In genomic region chr9:137280478-137281344, GRCh38 we compare ENCODE assay signal across 10 cellular contexts. TPM values are rescaled to one million over a fixed set of nuclear protein-coding genes. Genes with fewer than 3 reads are reported as not detected.
DNase-seq lines count a peak whose midpoint lies in the region; ATAC-seq and TF ChIP-seq lines count a peak whose summit lies in the region.
"Had no signal": no experiment of that assay in that cellular context is flagged by ENCODE, and none has a peak within 500 bp of the region (broad histone marks: within the 10 kb centered on the region; RNA-seq: fewer than 3 reads in every experiment).

No MANE protein-coding gene starts in this region.

- TF ChIP-seq POLR2A in spleen (IDR thresholded peaks at IDR 0.05), result no peak

- no peaks in the 10 kb centered on the region for H4K20me1 ChIP-seq in GM23248 (ENCODE audit: insufficient read depth)
- peaks cover 4% of the 10 kb centered on the region for H4K20me1 ChIP-seq in mammary epithelial cell (ENCODE audit: insufficient read depth, low read length)

- 43% methylated on average over 39 to 76 of the region's 85 CpGs for WGBS in GM23248 (ENCODE audit: low coverage in 1 of 2, low lambda C conversion rate in 2 of 2, missing lambda C conversion rate in 2 of 2), 2 experiments
- WGBS in mammary epithelial cell (ENCODE audit: low coverage, missing lambda C conversion rate), result 65% methylated on average over 5 of the region's 85 CpGs
- WGBS in spleen, 5 donors, result 47 to 68% (median 63%) methylated on average over 55 to 85 of the region's 85 CpGs

- dilution Hi-C loops in mammary epithelial cell (cut with HindIII; ENCODE audit: low sequenced_read_pairs), result loop anchor here (5.0 kb wide), 3 partner anchors 33 to 137 kb away; a partner anchor contains a TSS

- peak; percentile 59 for DNase-seq in GM23248
- no peak for DNase-seq in mammary epithelial cell
- DNase-seq in spleen, result peak; percentile 74
- no peak for DNase-seq in MV-4-11 (lab: John Stamatoyannopoulos, UW)
- DNase-seq in NCI-H2029 treated with DMSO at 0.1 percent for 48 hours (lab: John Stamatoyannopoulos, UW), result no peak
- DNase-seq: NCI-H2029 had no signal

- ATAC-seq in HG03439 (IDR thresholded peaks at IDR 0.05; ENCODE audit: unreplicated experiment), result no peak

- in situ Hi-C loops in GM23248 (cut with MboI), result loop anchor here (10.0 kb wide), 1 partner anchor 244 kb away; no protein-coding TSS in a partner anchor
- in situ Hi-C loops in mammary epithelial cell (cut with MboI; ENCODE audit: low sequenced_read_pairs in 2 of 2), result loop anchor here in 1 of 2 donors (10.0 kb wide), 1 partner anchor 244 kb away; no protein-coding TSS in a partner anchor

- peak overlapping the region; percentile 49 for H3K4me2 ChIP-seq in GM23248 (ENCODE audit: unreplicated experiment)
- peak overlapping the region; percentile 80 for H3K4me2 ChIP-seq in mammary epithelial cell (ENCODE audit: insufficient read depth, low read depth, low read length)

- BruUV-seq in mammary epithelial cell (replicated peaks; lab: Mats Ljungman, UMichigan), result no TSS peak

- H3K27me3 ChIP-seq in GM23248 (replicated peaks; ENCODE audit: insufficient read depth), result no peaks in the 10 kb centered on the region
- H3K27me3 ChIP-seq in mammary epithelial cell (ENCODE audit: insufficient read depth, low read length), result peaks cover 5% of the 10 kb centered on the region
- H3K27me3 ChIP-seq in spleen (replicated peaks in 1 of 7), result no peaks in the 10 kb centered on the region

- H3K36me3 ChIP-seq in GM23248 (ENCODE audit: low read depth), result no peaks in the 10 kb centered on the region
- no peaks in the 10 kb centered on the region for H3K36me3 ChIP-seq in mammary epithelial cell (ENCODE audit: insufficient read depth, low read length)
- H3K36me3 ChIP-seq in spleen, result peaks cover 0 to 63% (median 23%) of the 10 kb centered on the region in 6 donors
- H3K36me3 ChIP-seq: thoracic aorta had no signal

- CTCF ChIA-PET in mammary epithelial cell (lab: Charles Lee; ENCODE audit: low non-redundant PET), result no interaction called here

- H3K9ac ChIP-seq in GM23248 (no peak overlapping the region), mammary epithelial cell (ENCODE audit: insufficient read depth, low read length) (no peak overlapping the region)

- intact Hi-C loops in mammary epithelial cell (cut with micrococcal nuclease), result no loop called here
- intact Hi-C loops in spleen (cut with DNase I; ENCODE audit: low total_unique reads), result no loop called here

- H3K79me2 ChIP-seq in GM23248 (ENCODE audit: insufficient read depth), result no peaks in the 10 kb centered on the region
- H3K79me2 ChIP-seq in mammary epithelial cell (ENCODE audit: insufficient read depth, low read length), result no peaks in the 10 kb centered on the region

- no peaks in the 10 kb centered on the region for H3K9me2 ChIP-seq in GM23248 (ENCODE audit: insufficient read depth)

- H2AFZ ChIP-seq in GM23248 (no peak overlapping the region), mammary epithelial cell (ENCODE audit: low read depth, low read length) (peak overlapping the region; percentile 26)

- 0 out of 2 replicates have a peak, but pooled peaks cover under 1% of the 10 kb centered on the region for H3F3A ChIP-seq in GM23248 (ENCODE audit: insufficient read depth)

- TF ChIP-seq CTCF in mammary epithelial cell (conservative IDR thresholded peaks at IDR 0.05 in 1 of 2, IDR thresholded peaks at IDR 0.05 in 1 of 2; ENCODE audit: extremely low read depth in 1 of 2, insufficient read depth in 1 of 2, low read depth in 1 of 2, low read length in 2 of 2), result peak; percentile 10 to 48
- peak in 6 of 11 experiments; percentile 10 to 41 (median 35) for TF ChIP-seq CTCF in spleen (IDR thresholded peaks at IDR 0.05 in 8 of 11, conservative IDR thresholded peaks at IDR 0.05 in 3 of 11)

- H3K4me3 ChIP-seq in GM23248, result 0 out of 2 replicates have a peak overlapping the region, but pooled peaks have one; percentile 25
- H3K4me3 ChIP-seq in mammary epithelial cell (replicated peaks in 1 of 3; ENCODE audit: insufficient read depth in 1 of 3, low read depth in 2 of 3, low read length in 3 of 3), result peak overlapping the region in 1 of 3 experiments; percentile 27
- H3K4me3 ChIP-seq in iPS-18c (ENCODE audit: insufficient read depth, low read depth, low read length), result peak overlapping the region; percentile 58
- peak overlapping the region in 1 of 8 donors; percentile 36 for H3K4me3 ChIP-seq in spleen
- H3K4me3 ChIP-seq: thoracic aorta had no signal

- H3K27ac ChIP-seq in GM23248 (no peak overlapping the region), mammary epithelial cell (ENCODE audit: insufficient read depth, low read depth, low read length) (no peak overlapping the region), spleen (peak overlapping the region in 2 of 8 donors; percentile 1 to 45)
- H3K27ac ChIP-seq: thoracic aorta had no signal

- peaks cover 8% of the 10 kb centered on the region for H3K4me1 ChIP-seq in GM23248 (ENCODE audit: insufficient read depth)
- H3K4me1 ChIP-seq in mammary epithelial cell (ENCODE audit: insufficient read depth, low read length), result peaks cover 13% of the 10 kb centered on the region
- peaks cover 11 to 86% (median 75%) of the 10 kb centered on the region in 6 donors for H3K4me1 ChIP-seq in spleen

- H3K9me3 ChIP-seq in GM23248 (ENCODE audit: low read depth), result no peaks in the 10 kb centered on the region
- H3K9me3 ChIP-seq in mammary epithelial cell (replicated peaks; ENCODE audit: insufficient read depth, low read length), result peaks cover 2% of the 10 kb centered on the region
- H3K9me3 ChIP-seq in iPS-18c (ENCODE audit: control insufficient read depth, insufficient read depth, low read length), result no peaks in the 10 kb centered on the region
- peaks cover 0 to 4% (median 0%) of the 10 kb centered on the region in 8 donors for H3K9me3 ChIP-seq in spleen
- H3K9me3 ChIP-seq: thoracic aorta had no signal

RNA-seq across cellular contexts. Expression of gene TOR4A, which starts 3.2 kb away (rescaled TPM):
- total RNA-seq in GM23248 (2014; rRNA removed; shearing (Covaris generic)), result 25.8 and 29.6 TPM in 2 replicates
- polyA plus RNA-seq in GM23248 (2016; fragmentation: Nextera tagmentation; extraction: Ambion mirVana), result 4.1 and 5.0 TPM in 2 replicates
- 1 to 10 TPM in 1 of 2 donors, under 1 TPM in 1; 0.73 to 1.5 TPM for total RNA-seq in mammary epithelial cell
- 0.11 TPM for polyA plus RNA-seq in mammary epithelial cell
- not detected for polyA minus RNA-seq in mammary epithelial cell
- total RNA-seq in spleen, result 10 to 100 TPM; 23.1 to 39.9 (median 29.4) TPM
- 10 to 100 TPM in 1 of 3 donors, 1 to 10 TPM in 2; 3.2 to 10.8 (median 5.1) TPM for polyA plus RNA-seq in spleen

RNA-seq across cellular contexts. Expression of gene NRARP, which starts 21.4 kb away (rescaled TPM):
- 0.32 TPM in 1 of 2 replicates, not detected in the other for total RNA-seq in GM23248 (2014; rRNA removed; shearing (Covaris generic))
- not detected in 2 replicates for polyA plus RNA-seq in GM23248 (2016; fragmentation: Nextera tagmentation; extraction: Ambion mirVana)
- 1 to 10 TPM in 1 of 2 donors, under 1 TPM in 1; 0.50 to 1.2 TPM for total RNA-seq in mammary epithelial cell
- 0.37 TPM for polyA plus RNA-seq in mammary epithelial cell
- polyA minus RNA-seq in mammary epithelial cell, result not detected
- total RNA-seq in spleen, result 10 to 100 TPM in 3 of 7 donors, 1 to 10 TPM in 4; 5.6 to 24.4 (median 9.4) TPM
- 1 to 10 TPM in 1 of 3 donors, under 1 TPM in 2; 0.37 to 1.3 (median 0.94) TPM for polyA plus RNA-seq in spleen

RNA-seq across cellular contexts. Expression of gene NELFB, which starts 25.6 kb away (rescaled TPM):
- total RNA-seq in GM23248 (2014; rRNA removed; shearing (Covaris generic)), result 65.0 and 69.6 TPM in 2 replicates
- polyA plus RNA-seq in GM23248 (2016; fragmentation: Nextera tagmentation; extraction: Ambion mirVana) (34.4 and 38.5 TPM in 2 replicates), mammary epithelial cell (44.4 TPM), spleen (10 to 100 TPM; 26.6 to 49.7 (median 28.0) TPM)
- total RNA-seq in mammary epithelial cell (10 to 100 TPM; 39.5 to 54.9 TPM), spleen (10 to 100 TPM; 27.7 to 46.8 (median 39.9) TPM)
- 37.9 TPM for polyA minus RNA-seq in mammary epithelial cell

RNA-seq across cellular contexts. Expression of gene STPG3, which starts 29.6 kb away (rescaled TPM):
- not detected in 2 replicates for total RNA-seq in GM23248 (2014; rRNA removed; shearing (Covaris generic))
- polyA plus RNA-seq in GM23248 (2016; fragmentation: Nextera tagmentation; extraction: Ambion mirVana) (not detected in 2 replicates), mammary epithelial cell (not detected), spleen (not detected)
- total RNA-seq in mammary epithelial cell (not detected), spleen (not detected)
- polyA minus RNA-seq in mammary epithelial cell, result not detected
- total RNA-seq: lung microvascular endothelial cell, thoracic aorta had no signal

RNA-seq across cellular contexts. Expression of gene TUBB4B, which starts 39.6 kb away (rescaled TPM):
- 148 and 159 TPM in 2 replicates for total RNA-seq in GM23248 (2014; rRNA removed; shearing (Covaris generic))
- polyA plus RNA-seq in GM23248 (2016; fragmentation: Nextera tagmentation; extraction: Ambion mirVana), result 373 and 391 TPM in 2 replicates
- total RNA-seq in mammary epithelial cell, result 100 to 1,000 TPM; 177 to 464 TPM
- 853 TPM for polyA plus RNA-seq in mammary epithelial cell
- polyA minus RNA-seq in mammary epithelial cell, result 613 TPM
- total RNA-seq in spleen, result 100 to 1,000 TPM in 4 of 7 donors, 10 to 100 TPM in 3; 55.1 to 137 (median 102) TPM
- 100 to 1,000 TPM in 2 of 3 donors, 10 to 100 TPM in 1; 59.6 to 112 (median 107) TPM for polyA plus RNA-seq in spleen

Comparison
In these comparisons a context has a peak if more than half of its experiments do, and no peak if none do; other contexts are left out.
1. DNase-seq: peak in GM23248 (single experiment) and spleen (single experiment); none in mammary epithelial cell (single experiment), MV-4-11 (single experiment) and NCI-H2029 treated with DMSO at 0.1 percent for 48 hours (single experiment).
2. RNA of gene TOR4A, which starts 3.2 kb away (total RNA-seq): 25.8 to 29.6 TPM in GM23248 and 23.1 to 39.9 TPM in spleen; 0.73 to 1.5 TPM in mammary epithelial cell; every median in the first group is over 4 times any median in the second.